ENCODE assay signal across 1 cellular context in genomic region chr11:123741159-123741951, GRCh38.
A peak's percentile ranks its signal among the peaks of the same experiment; 100 is the strongest.
TF ChIP-seq lines count a peak whose summit lies in the region.

ZNF202 (minus strand) TSS chr11:123741660; CDS start chr11:123730888, 10,772 bp downstream.

TF ChIP-seq in HEK293, 187 proteins besides CTCF, POLR2A, EP300 and RAD21 (continued from another document):
- TF ChIP-seq ATF2 (tag by site-specific recombination; IDR thresholded peaks at IDR 0.05; ENCODE audit: low read depth) = no peak
- TF ChIP-seq ZXDB (tag by site-specific recombination; IDR thresholded peaks at IDR 0.05) = peak; percentile 79
- TF ChIP-seq ZNF629 (tag by site-specific recombination; IDR thresholded peaks at IDR 0.05) = no peak
- peak; percentile 51; the same call in 1 of the 2 replicates for TF ChIP-seq GLIS1 (tag by site-specific recombination; IDR thresholded peaks at IDR 0.05)
- TF ChIP-seq KLF7 (tag by site-specific recombination; IDR thresholded peaks at IDR 0.05; ENCODE audit: borderline replicate concordance) = peak; percentile 58; the same call in 1 of the 2 replicates
- no peak for TF ChIP-seq ZNF521 (tag by site-specific recombination; IDR thresholded peaks at IDR 0.05)
- no peak for TF ChIP-seq ZSCAN18 (tag by site-specific recombination; IDR thresholded peaks at IDR 0.05)
- TF ChIP-seq INSM2 (tag by site-specific recombination; IDR thresholded peaks at IDR 0.05) = peak; percentile 33; the same call in 1 of the 2 replicates
- TF ChIP-seq ZNF335 (tag by site-specific recombination; conservative IDR thresholded peaks at IDR 0.05) = peak; percentile 98
- TF ChIP-seq KLF1 (tag by site-specific recombination; IDR thresholded peaks at IDR 0.05) = peak; percentile 43
- no peak for TF ChIP-seq ZNF664 (tag by site-specific recombination; IDR thresholded peaks at IDR 0.05)
- TF ChIP-seq ZNF391 (tag by site-specific recombination; IDR thresholded peaks at IDR 0.05; ENCODE audit: borderline replicate concordance, low read depth) = peak; percentile 47; the same call in 1 of the 2 replicates
- TF ChIP-seq ZNF639 (tag by site-specific recombination; IDR thresholded peaks at IDR 0.05) = 0 out of 2 replicates have a peak, but pooled peaks have one; percentile 31
- no peak for TF ChIP-seq ZNF426 (tag by site-specific recombination; IDR thresholded peaks at IDR 0.05)
- 0 out of 2 replicates have a peak, but pooled peaks have one; percentile 29 for TF ChIP-seq ZBTB7A (tag by site-specific recombination; IDR thresholded peaks at IDR 0.05; ENCODE audit: low read depth)
- peak; percentile 86; the same call in 1 of the 2 replicates for TF ChIP-seq KLF8 (tag by site-specific recombination; IDR thresholded peaks at IDR 0.05)
- 0 out of 2 replicates have a peak, but pooled peaks have one; percentile 28 for TF ChIP-seq ZBTB17 (tag by site-specific recombination; IDR thresholded peaks at IDR 0.05)
- TF ChIP-seq ZNF488 (tag by site-specific recombination; IDR thresholded peaks at IDR 0.05) = no peak
- no peak for TF ChIP-seq ZNF623 (tag by site-specific recombination; IDR thresholded peaks at IDR 0.05)
- TF ChIP-seq ZNF701 (tag by site-specific recombination; IDR thresholded peaks at IDR 0.05) = no peak
- peak; percentile 58; the same call in 1 of the 2 replicates for TF ChIP-seq KLF17 (tag by site-specific recombination; IDR thresholded peaks at IDR 0.05)
- TF ChIP-seq ZNF837 (tag by site-specific recombination; IDR thresholded peaks at IDR 0.05) = no peak
- peak; percentile 98 for TF ChIP-seq KLF9 (tag by site-specific recombination; IDR thresholded peaks at IDR 0.05; ENCODE audit: low read depth)
- TF ChIP-seq SP2 (tag by site-specific recombination; IDR thresholded peaks at IDR 0.05) = peak; percentile 93
- 0 out of 2 replicates have a peak, but pooled peaks have one; percentile 9 for TF ChIP-seq PRDM4 (tag by site-specific recombination; IDR thresholded peaks at IDR 0.05)
- no peak for TF ChIP-seq ZNF621 (tag by site-specific recombination; IDR thresholded peaks at IDR 0.05)
- TF ChIP-seq ZNF600 (tag by site-specific recombination; IDR thresholded peaks at IDR 0.05) = peak; percentile 71
- TF ChIP-seq PRDM10 (tag by site-specific recombination; IDR thresholded peaks at IDR 0.05) = peak; percentile 92
